In the genomic region with DNA sequence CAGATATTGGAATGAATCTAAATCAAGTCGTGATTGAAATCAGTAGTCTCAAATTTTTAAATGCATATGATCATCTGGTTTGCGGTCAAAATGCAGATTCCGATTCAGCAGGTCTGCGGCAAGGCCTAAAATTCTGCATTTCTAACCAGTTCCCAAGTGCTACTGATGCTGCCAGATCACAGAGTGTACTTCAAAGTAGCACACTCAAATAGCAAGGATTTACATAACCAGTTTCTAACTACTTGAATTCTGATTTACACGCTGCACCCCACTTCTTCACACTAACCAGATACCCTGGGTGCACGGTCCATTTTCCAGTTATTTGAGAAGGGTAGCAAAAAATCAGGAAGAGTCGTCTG, we compare ENCODE assay signal across 8 cellular contexts. TPM values are rescaled to one million over a fixed set of nuclear protein-coding genes. Genes with fewer than 3 reads are reported as not detected.
DNase-seq lines count a peak whose midpoint lies in the region; ATAC-seq lines count a peak whose summit lies in the region.

No MANE protein-coding gene starts in this region.

- H3K4me3 ChIP-seq in iPS-20b (ENCODE audit: low read length): peak overlapping the region; percentile 91

- H3K27me3 ChIP-seq in iPS-20b (ENCODE audit: insufficient read depth, low read length): no peaks in the 10 kb centered on the region

- H3K9me3 ChIP-seq in iPS-20b (ENCODE audit: insufficient read depth, low read depth, low read length): no peaks in the 10 kb centered on the region

- no peaks in the 10 kb centered on the region for H3K27me3 Mint-ChIP-seq in T-helper 1 cell treated with Interleukin-12 subunit alpha and Interleukin-12 subunit beta and Interleukin-4 antibody, amounts not matched to agents 30 μg/mL and 1 μg/mL, for 36 hours (ENCODE audit: low read depth)
- no peaks in the 10 kb centered on the region for H3K27me3 Mint-ChIP-seq in activated T-cell treated with anti-CD3 and anti-CD28 coated beads, Interleukin-2, amount 50 U/mL, for 72 hours (ENCODE audit: low read depth)

- peak overlapping the region; percentile 90 for H3K9ac ChIP-seq in iPS-20b (ENCODE audit: low read depth, low read length)

- H3K27ac Mint-ChIP-seq in T-helper 1 cell treated with Interleukin-12 subunit alpha and Interleukin-12 subunit beta and Interleukin-4 antibody, amounts not matched to agents 30 μg/mL and 1 μg/mL, for 36 hours: peak overlapping the region; percentile 78
- peak overlapping the region; percentile 73 for H3K27ac Mint-ChIP-seq in activated T-cell treated with anti-CD3 and anti-CD28 coated beads, Interleukin-2, amount 50 U/mL, for 72 hours
- H3K27ac Mint-ChIP-seq in stimulated activated effector memory CD8-positive, alpha-beta T cell treated with anti-CD3 and anti-CD28 coated beads, Interleukin-12 subunit alpha, Interleukin-12 subunit beta, amount 100 ng/mL, for 72 hours: peak overlapping the region; percentile 94

- H3K4me1 ChIP-seq in iPS-20b (ENCODE audit: insufficient read depth, low read length): no peaks in the 10 kb centered on the region

- ATAC-seq in HG03378 (IDR thresholded peaks at IDR 0.05; ENCODE audit: unreplicated experiment): peak; percentile 14
- ATAC-seq in activated T-cell treated with anti-CD3 and anti-CD28 coated beads, Interleukin-2, amount 50 U/mL, for 72 hours (replicated peaks in 1 of 2): peak in 1 of 2 donors; percentile 67
- ATAC-seq in stimulated activated effector memory CD8-positive, alpha-beta T cell treated with anti-CD3 and anti-CD28 coated beads, Interleukin-12 subunit alpha, Interleukin-12 subunit beta, amount 100 ng/mL, for 72 hours: no peak

- DNase-seq in T-helper 1 cell (no peak), epidermal melanocyte (ENCODE audit: insufficient read length, low spot score) (no peak), DMS79 treated with DMSO at 0.1 percent for 48 hours (lab: John Stamatoyannopoulos, UW) (no peak)
- peak; percentile 35 to 36 for DNase-seq in activated T-cell treated with anti-CD3 and anti-CD28 coated beads, Interleukin-2, amount 50 U/mL, for 72 hours
- peak; percentile 2 to 47 for DNase-seq in stimulated activated effector memory CD8-positive, alpha-beta T cell treated with anti-CD3 and anti-CD28 coated beads, Interleukin-12 subunit alpha, Interleukin-12 subunit beta, amount 100 ng/mL, for 72 hours (ENCODE audit: low spot score in 2 of 2)

- peaks cover 6% of the 10 kb centered on the region for H3K4me1 Mint-ChIP-seq in T-helper 1 cell treated with Interleukin-12 subunit alpha and Interleukin-12 subunit beta and Interleukin-4 antibody, amounts not matched to agents 30 μg/mL and 1 μg/mL, for 36 hours (ENCODE audit: low read depth)
- peaks cover 11% of the 10 kb centered on the region for H3K4me1 Mint-ChIP-seq in activated T-cell treated with anti-CD3 and anti-CD28 coated beads, Interleukin-2, amount 50 U/mL, for 72 hours (ENCODE audit: low read depth)
- peaks cover 5% of the 10 kb centered on the region for H3K4me1 Mint-ChIP-seq in stimulated activated effector memory CD8-positive, alpha-beta T cell treated with anti-CD3 and anti-CD28 coated beads, Interleukin-12 subunit alpha, Interleukin-12 subunit beta, amount 100 ng/mL, for 72 hours

- peaks cover 4% of the 10 kb centered on the region for H3K36me3 Mint-ChIP-seq in T-helper 1 cell treated with Interleukin-12 subunit alpha and Interleukin-12 subunit beta and Interleukin-4 antibody, amounts not matched to agents 30 μg/mL and 1 μg/mL, for 36 hours (ENCODE audit: low read depth)
- peaks cover 2 to 3% of the 10 kb centered on the region in 2 donors for H3K36me3 Mint-ChIP-seq in activated T-cell treated with anti-CD3 and anti-CD28 coated beads, Interleukin-2, amount 50 U/mL, for 72 hours (ENCODE audit: insufficient read depth in 2 of 2)
- H3K36me3 Mint-ChIP-seq in stimulated activated effector memory CD8-positive, alpha-beta T cell treated with anti-CD3 and anti-CD28 coated beads, Interleukin-12 subunit alpha, Interleukin-12 subunit beta, amount 100 ng/mL, for 72 hours: peaks cover 23% of the 10 kb centered on the region

- peaks cover 4% of the 10 kb centered on the region; the same call in 1 of the 2 replicates for H3K36me3 ChIP-seq in iPS-20b (ENCODE audit: insufficient read depth, low read depth, low read length)

- peak overlapping the region; percentile 57 for H3K27ac ChIP-seq in iPS-20b (ENCODE audit: low read length)

- H3K9me3 Mint-ChIP-seq in T-helper 1 cell treated with Interleukin-12 subunit alpha and Interleukin-12 subunit beta and Interleukin-4 antibody, amounts not matched to agents 30 μg/mL and 1 μg/mL, for 36 hours: no peaks in the 10 kb centered on the region
- no peaks in the 10 kb centered on the region for H3K9me3 Mint-ChIP-seq in activated T-cell treated with anti-CD3 and anti-CD28 coated beads, Interleukin-2, amount 50 U/mL, for 72 hours
- H3K9me3 Mint-ChIP-seq in stimulated activated effector memory CD8-positive, alpha-beta T cell treated with anti-CD3 and anti-CD28 coated beads, Interleukin-12 subunit alpha, Interleukin-12 subunit beta, amount 100 ng/mL, for 72 hours: no peaks in the 10 kb centered on the region

- peak overlapping the region; percentile 88 for H3K4me3 Mint-ChIP-seq in T-helper 1 cell treated with Interleukin-12 subunit alpha and Interleukin-12 subunit beta and Interleukin-4 antibody, amounts not matched to agents 30 μg/mL and 1 μg/mL, for 36 hours
- H3K4me3 Mint-ChIP-seq in activated T-cell treated with anti-CD3 and anti-CD28 coated beads, Interleukin-2, amount 50 U/mL, for 72 hours: peak overlapping the region; percentile 87 to 90
- H3K4me3 Mint-ChIP-seq in stimulated activated effector memory CD8-positive, alpha-beta T cell treated with anti-CD3 and anti-CD28 coated beads, Interleukin-12 subunit alpha, Interleukin-12 subunit beta, amount 100 ng/mL, for 72 hours: peak overlapping the region; percentile 80

RNA-seq across cellular contexts. Expression of gene MBTPS2, which starts 0.8 kb away (rescaled TPM):
- 1 to 10 TPM; 7.6 to 7.7 TPM for total RNA-seq in activated T-cell treated with anti-CD3 and anti-CD28 coated beads, Interleukin-2, amount 50 U/mL, for 72 hours

RNA-seq across cellular contexts. Expression of gene YY2, which starts 15.6 kb away (rescaled TPM):
- 1 to 10 TPM; 1.0 to 1.1 TPM for total RNA-seq in activated T-cell treated with anti-CD3 and anti-CD28 coated beads, Interleukin-2, amount 50 U/mL, for 72 hours

Comparison
In these comparisons a context has a peak if more than half of its experiments do, and no peak if none do; other contexts are left out.
1. DNase-seq: peak in activated T-cell treated with anti-CD3 and anti-CD28 coated beads, Interleukin-2, amount 50 U/mL, for 72 hours (2 of 2) and stimulated activated effector memory CD8-positive, alpha-beta T cell treated with anti-CD3 and anti-CD28 coated beads, Interleukin-12 subunit alpha, Interleukin-12 subunit beta, amount 100 ng/mL, for 72 hours (2 of 2); none in T-helper 1 cell (0 of 5), epidermal melanocyte (single experiment) and DMS79 treated with DMSO at 0.1 percent for 48 hours (single experiment).
2. Peak in every context shown above with its lines, with median percentiles within 50 percentile points of each other: H3K27ac Mint-ChIP-seq and H3K4me3 Mint-ChIP-seq.